Comparison of ENCODE assay signal across 1 cellular context in genomic region chr2:159200498-159200897, GRCh38.
TF ChIP-seq lines count a peak whose summit lies in the region.

No MANE protein-coding gene starts in this region.

TF ChIP-seq in IMR-90, 13 proteins besides CTCF, POLR2A, EP300 and RAD21 (continued from another document):
- TF ChIP-seq ELK1 (IDR thresholded peaks at IDR 0.05; ENCODE audit: borderline replicate concordance, low read depth, low read length): no peak
- no peak for TF ChIP-seq FOS (IDR thresholded peaks at IDR 0.05; ENCODE audit: low read depth, low read length)
- no peak for TF ChIP-seq MAFK (IDR thresholded peaks at IDR 0.05; ENCODE audit: low read depth, low read length)
- TF ChIP-seq CEBPB (IDR thresholded peaks at IDR 0.05; ENCODE audit: low read depth, low read length): no peak
- no peak for TF ChIP-seq NFE2L2 (IDR thresholded peaks at IDR 0.05; ENCODE audit: low read depth, low read length)
- no peak for TF ChIP-seq CHD1 (IDR thresholded peaks at IDR 0.05; ENCODE audit: low read depth, low read length)
- TF ChIP-seq, protein P1, sequence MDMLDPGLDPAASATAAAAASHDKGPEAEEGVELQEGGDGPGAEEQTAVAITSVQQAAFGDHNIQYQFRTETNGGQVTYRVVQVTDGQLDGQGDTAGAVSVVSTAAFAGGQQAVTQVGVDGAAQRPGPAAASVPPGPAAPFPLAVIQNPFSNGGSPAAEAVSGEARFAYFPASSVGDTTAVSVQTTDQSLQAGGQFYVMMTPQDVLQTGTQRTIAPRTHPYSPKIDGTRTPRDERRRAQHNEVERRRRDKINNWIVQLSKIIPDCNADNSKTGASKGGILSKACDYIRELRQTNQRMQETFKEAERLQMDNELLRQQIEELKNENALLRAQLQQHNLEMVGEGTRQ (IDR thresholded peaks at IDR 0.05; ENCODE audit: low read depth, low read length): no peak
- TF ChIP-seq SMC3 (IDR thresholded peaks at IDR 0.05; ENCODE audit: low read depth, low read length): no peak
- TF ChIP-seq RFX5 (IDR thresholded peaks at IDR 0.05; ENCODE audit: low read depth, low read length): no peak
